In genomic region chr2:178997477-178997876, GRCh38 we compare ENCODE assay signal across 27 cellular contexts. TPM values are rescaled to one million over a fixed set of nuclear protein-coding genes. Genes with fewer than 3 reads are reported as not detected.
DNase-seq lines count a peak whose midpoint lies in the region; ATAC-seq, FAIRE-seq and TF ChIP-seq lines count a peak whose summit lies in the region.
"Had no signal": no experiment of that assay in that cellular context is flagged by ENCODE, and none has a peak within 500 bp of the region (broad histone marks: within the 10 kb centered on the region; RNA-seq: fewer than 3 reads in every experiment).

No MANE protein-coding gene starts in this region.

- DNase-seq in GM12891 (ENCODE audit: insufficient read length, low spot score) (no peak), memory B cell (ENCODE audit: low spot score in 2 of 2) (no peak), osteoblast (ENCODE audit: insufficient read length, low spot score, missing footprints) (peak; percentile 3), MCF 10A (ENCODE audit: unreplicated experiment) (no peak), superior temporal gyrus (ENCODE audit: extremely low spot score) (no peak)
- DNase-seq: 8988T; ACHN; AML-193; BE2C; CD4-positive, alpha-beta T cell; CD8-positive, alpha-beta memory T cell; DMS 273 treated with DMSO at 0.1 percent for 48 hours; DMS79; EL; GDM1; GM23248; H7; HCEC 1CT had no signal

- H3K4me3 Mint-ChIP-seq in memory B cell (no peak overlapping the region), MCF 10A (ENCODE audit: unreplicated experiment) (no peak overlapping the region)
- H3K4me3 Mint-ChIP-seq: CD14-positive monocyte; CD4-positive, alpha-beta T cell; CD8-positive, alpha-beta memory T cell had no signal

- no peak for TF ChIP-seq POLR2A in GM12891 (IDR thresholded peaks at IDR 0.05; ENCODE audit: low read depth, low read length)

- H3K4me1 Mint-ChIP-seq in memory B cell (peaks cover 18% of the 10 kb centered on the region), MCF 10A (ENCODE audit: insufficient read depth, unreplicated experiment) (no peaks in the 10 kb centered on the region)
- H3K4me1 Mint-ChIP-seq: CD14-positive monocyte had no signal

- H3K9ac ChIP-seq in Loucy (ENCODE audit: low read depth, low read length, poor library complexity, severe bottlenecking) = no peak overlapping the region
- H3K9ac ChIP-seq: BLaER1 treated with 17β-estradiol and CSF1 and Interleukin-3, amounts not matched to agents 10 nM and 100 nM; GM23248 had no signal

- POLR2A ChIA-PET in MCF 10A (lab: Yijun Ruan, JAX) = no interaction called here

- CTCF ChIA-PET in MCF 10A (lab: Yijun Ruan, JAX) = no interaction called here

- peak overlapping the region; percentile 3 for H3K4me2 ChIP-seq in Loucy (ENCODE audit: low read depth, low read length, poor library complexity, severe bottlenecking)
- H3K4me2 ChIP-seq in osteoblast (ENCODE audit: insufficient read depth, low read length) = no peak overlapping the region
- H3K4me2 ChIP-seq: A549; BLaER1 treated with 17β-estradiol and CSF1 and Interleukin-3, amounts not matched to agents 10 nM and 100 nM had no signal

- H3K9me3 Mint-ChIP-seq in memory B cell = peaks cover 4% of the 10 kb centered on the region
- peaks cover 11% of the 10 kb centered on the region for H3K9me3 Mint-ChIP-seq in MCF 10A (ENCODE audit: unreplicated experiment)

- H3K27ac Mint-ChIP-seq in memory B cell (peak overlapping the region; percentile 43), MCF 10A (ENCODE audit: low read depth, unreplicated experiment) (no peak overlapping the region)
- H3K27ac Mint-ChIP-seq: CD14-positive monocyte; CD4-positive, alpha-beta T cell; CD8-positive, alpha-beta memory T cell had no signal

- no peaks in the 10 kb centered on the region for H4K20me1 ChIP-seq in Loucy (ENCODE audit: insufficient read depth, low read length, poor library complexity, severe bottlenecking)
- H4K20me1 ChIP-seq in osteoblast (ENCODE audit: insufficient read depth, low read length) = no peaks in the 10 kb centered on the region
- H4K20me1 ChIP-seq: BLaER1 treated with 17β-estradiol and CSF1 and Interleukin-3, amounts not matched to agents 10 nM and 100 nM had no signal

- H3K36me3 Mint-ChIP-seq in memory B cell = peaks cover 16% of the 10 kb centered on the region
- no peaks in the 10 kb centered on the region for H3K36me3 Mint-ChIP-seq in MCF 10A (ENCODE audit: insufficient read depth, unreplicated experiment)
- H3K36me3 Mint-ChIP-seq: CD14-positive monocyte had no signal

- FAIRE-seq in GM12891 (lab: Jason Lieb, UNC) = no peak
- FAIRE-seq: A549, D721Med, GM12892, H1 had no signal

- H3K9me2 ChIP-seq in Loucy (replicated peaks; ENCODE audit: low read depth, low read length) = no peaks in the 10 kb centered on the region

- no peak for TF ChIP-seq CTCF in Loucy (conservative IDR thresholded peaks at IDR 0.05; ENCODE audit: low read length)
- TF ChIP-seq CTCF in osteoblast (IDR thresholded peaks at IDR 0.05; ENCODE audit: extremely low read depth, low read depth, low read length) = no peak
- TF ChIP-seq CTCF in MCF 10A (IDR thresholded peaks at IDR 0.05; ENCODE audit: unreplicated experiment) = no peak

- H3K4me1 ChIP-seq in Loucy (ENCODE audit: insufficient read depth, low read length, poor library complexity, severe bottlenecking) = peaks cover 12% of the 10 kb centered on the region
- H3K4me1 ChIP-seq in osteoblast (ENCODE audit: insufficient read depth, low read length) = no peaks in the 10 kb centered on the region
- H3K4me1 ChIP-seq: A549; BE2C; BLaER1 treated with 17β-estradiol and CSF1 and Interleukin-3, amounts not matched to agents 10 nM and 100 nM had no signal

- H3K79me2 ChIP-seq in Loucy (ENCODE audit: insufficient read depth, low read length) (no peaks in the 10 kb centered on the region), osteoblast (ENCODE audit: insufficient read depth, low read length) (no peaks in the 10 kb centered on the region)

- no peak overlapping the region for H3K27ac ChIP-seq in osteoblast (ENCODE audit: low read depth, low read length)
- H3K27ac ChIP-seq: A549; BLaER1 treated with 17β-estradiol and CSF1 and Interleukin-3, amounts not matched to agents 10 nM and 100 nM; GM23248 had no signal

- H3K9me3 ChIP-seq in Loucy (ENCODE audit: insufficient read depth, low read depth, low read length) = peaks cover 7% of the 10 kb centered on the region; the same call in 1 of the 2 replicates
- no peaks in the 10 kb centered on the region for H3K9me3 ChIP-seq in osteoblast (ENCODE audit: low read depth, low read length)
- H3K9me3 ChIP-seq: A549, BE2C had no signal

- no peaks in the 10 kb centered on the region for H3K27me3 Mint-ChIP-seq in memory B cell
- no peaks in the 10 kb centered on the region for H3K27me3 Mint-ChIP-seq in MCF 10A (ENCODE audit: insufficient read depth, unreplicated experiment)
- H3K27me3 Mint-ChIP-seq: CD4-positive, alpha-beta T cell had no signal

- ATAC-seq in memory B cell (ENCODE audit: low read depth) (no peak), HG03039 (IDR thresholded peaks at IDR 0.05; ENCODE audit: unreplicated experiment) (no peak), GM19463 (IDR thresholded peaks at IDR 0.05; ENCODE audit: unreplicated experiment) (no peak)
- ATAC-seq: A549 had no signal

- H3K27me3 ChIP-seq in Loucy (ENCODE audit: insufficient read depth, low read length, poor library complexity, severe bottlenecking) (no peaks in the 10 kb centered on the region), osteoblast (ENCODE audit: insufficient read depth, low read length) (no peaks in the 10 kb centered on the region)
- H3K27me3 ChIP-seq: BE2C; BLaER1 treated with 17β-estradiol and CSF1 and Interleukin-3, amounts not matched to agents 10 nM and 100 nM had no signal

- intact Hi-C loops in MCF 10A (cut with micrococcal nuclease) = no loop called here

- BruUV-seq in MCF 10A (replicated peaks; lab: Mats Ljungman, UMichigan) = no TSS peak

- H3K36me3 ChIP-seq in Loucy (ENCODE audit: insufficient read depth, low read length) (no peaks in the 10 kb centered on the region), osteoblast (ENCODE audit: insufficient read depth, low read length) (no peaks in the 10 kb centered on the region)
- H3K36me3 ChIP-seq: BE2C; BLaER1 treated with 17β-estradiol and CSF1 and Interleukin-3, amounts not matched to agents 10 nM and 100 nM had no signal

- H3F3A ChIP-seq in Loucy (ENCODE audit: low read depth) = no peaks in the 10 kb centered on the region

- H2AFZ ChIP-seq in Loucy (ENCODE audit: low read length) (no peak overlapping the region), osteoblast (ENCODE audit: low read length) (no peak overlapping the region)
- H2AFZ ChIP-seq: GM23248 had no signal

- no peak overlapping the region for H3K4me3 ChIP-seq in Loucy (ENCODE audit: low read length, poor library complexity, severe bottlenecking)
- H3K4me3 ChIP-seq in osteoblast (ENCODE audit: insufficient read depth, low read length) = no peak overlapping the region
- H3K4me3 ChIP-seq: A549; BLaER1 treated with 17β-estradiol and CSF1 and Interleukin-3, amounts not matched to agents 10 nM and 100 nM; GM23248 had no signal

TF ChIP-seq in GM12891, 5 proteins besides CTCF, POLR2A, EP300 and RAD21:
- TF ChIP-seq PAX5 (IDR thresholded peaks at IDR 0.05; ENCODE audit: insufficient read depth, low read length, severe bottlenecking) (no peak), SPI1 (IDR thresholded peaks at IDR 0.05; ENCODE audit: low read depth, low read length) (peak; percentile 39; the same call in 1 of the 2 replicates)

RNA-seq across cellular contexts. Expression of gene CCDC141, which starts 52.5 kb away (rescaled TPM):
- polyA plus RNA-seq in GM12891 (2012; ENCODE audit: low read depth, missing spikeins) = 1.5 TPM
- total RNA-seq in osteoblast = not detected in 2 replicates
- total RNA-seq in MCF 10A (2022) = not detected in 2 replicates
- total RNA-seq: GM23248 had no signal
- polyA plus RNA-seq: A549, CD14-positive monocyte, GM23248 had no signal
